ENCODE assay signal across 18 cellular contexts in the genomic region with DNA sequence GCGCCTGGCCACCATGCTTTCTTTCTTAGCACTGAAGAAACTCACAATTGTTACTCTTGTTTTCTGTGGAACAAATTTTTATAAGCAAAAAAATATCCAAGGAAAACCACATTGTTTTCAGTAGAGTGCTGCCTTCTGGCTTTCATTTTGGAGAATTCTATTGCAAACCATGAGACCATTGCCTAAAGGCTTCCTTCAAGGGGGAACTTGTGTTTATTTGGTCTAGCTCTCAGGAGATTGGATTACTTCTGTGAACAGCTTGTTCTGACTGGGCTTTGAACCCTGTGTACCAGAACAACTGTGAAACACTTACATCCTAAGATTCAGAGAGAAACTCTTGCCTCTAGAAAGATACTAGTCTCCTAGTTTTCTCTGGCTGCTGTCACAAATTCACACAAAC. TPM values are rescaled to one million over a fixed set of nuclear protein-coding genes. Genes with fewer than 3 reads are reported as not detected.
"Had no signal": no experiment of that assay in that cellular context is flagged by ENCODE, and none has a peak within 500 bp of the region (broad histone marks: within the 10 kb centered on the region; RNA-seq: fewer than 3 reads in every experiment).

No MANE protein-coding gene starts in this region.

- ATAC-seq: foreskin keratinocyte; naive thymus-derived CD8-positive, alpha-beta T cell had no signal

- H3K36me3 ChIP-seq: spleen, WERI-Rb-1 had no signal

- H3K9me3 ChIP-seq: esophagus squamous epithelium, left ventricle myocardium inferior, sigmoid colon, spleen, thoracic aorta had no signal

- H3K4me1 ChIP-seq: esophagus squamous epithelium, foreskin keratinocyte, left ventricle myocardium inferior, neural progenitor cell, sigmoid colon, spleen had no signal

- H3K4me3 ChIP-seq: coronary artery, esophagus squamous epithelium, left ventricle myocardium inferior, neural progenitor cell, sigmoid colon, spleen, thoracic aorta had no signal

- H3K4me2 ChIP-seq: neural progenitor cell had no signal

- DNase-seq: activated CD4-positive, alpha-beta T cell treated with anti-CD3 and anti-CD28 coated beads for 1 hour; activated gamma-delta T cell treated with Interleukin-2 at 50 U/mL for 16 hours; activated T-cell treated with anti-CD3 and anti-CD28 coated beads, Interleukin-2, amount 50 U/mL, for 1 hour; aorta; endodermal cell; esophagus squamous epithelium; foreskin keratinocyte; hippocampal formation; left ventricle myocardium inferior; naive thymus-derived CD8-positive, alpha-beta T cell; sigmoid colon; spleen; stimulated activated CD4-positive, alpha-beta T cell treated with anti-CD3 and anti-CD28 coated beads, Interleukin-4, amount 100 ng/mL, for 1 hour; stimulated activated naive CD4-positive, alpha-beta T cell; WERI-Rb-1 had no signal

- H3K27ac ChIP-seq: coronary artery, esophagus squamous epithelium, foreskin keratinocyte, left ventricle myocardium inferior, neural progenitor cell, sigmoid colon, spleen, thoracic aorta, WERI-Rb-1 had no signal

- H3K9ac ChIP-seq: neural progenitor cell had no signal

- H2AFZ ChIP-seq: neural progenitor cell had no signal

- H3K27me3 ChIP-seq: esophagus squamous epithelium, foreskin keratinocyte, neural progenitor cell, sigmoid colon, spleen had no signal

RNA-seq across cellular contexts. Expression of gene TOM1L1, which starts 32.1 kb away (rescaled TPM):
- total RNA-seq: naive thymus-derived CD8-positive, alpha-beta T cell had no signal
- polyA plus RNA-seq: naive thymus-derived CD8-positive, alpha-beta T cell had no signal
